Comparison of ENCODE assay signal across 1 cellular context in genomic region chr2:174248187-174248997, GRCh38.
TF ChIP-seq lines count a peak whose summit lies in the region.

Gene OLA1 (minus strand): TSS chr2:174248532. CDS start chr2:174246815, 1,717 bp downstream.

TF ChIP-seq in K562, 482 proteins besides CTCF, POLR2A, EP300 and RAD21 (continued from another document and continues in another):
- no peak for TF ChIP-seq CEBPZ (IDR thresholded peaks at IDR 0.05; ENCODE audit: borderline replicate concordance, low read depth, low read length)
- peak; percentile 88 for TF ChIP-seq POLR2AphosphoS5 (IDR thresholded peaks at IDR 0.05; ENCODE audit: control insufficient read depth, insufficient read depth, low read depth, low read length)
- TF ChIP-seq ATF7 (IDR thresholded peaks at IDR 0.05) = peak; percentile 71
- TF ChIP-seq TEAD2 (tag; IDR thresholded peaks at IDR 0.05) = no peak
- TF ChIP-seq RCOR1 (IDR thresholded peaks at IDR 0.05; ENCODE audit: borderline replicate concordance in 1 of 2, low read depth in 2 of 2, low read length in 2 of 2) = no peak; a peak in 1 of 4 replicates
- no peak for TF ChIP-seq ZNF398 (CRISPR knock-in tag; IDR thresholded peaks at IDR 0.05)
- TF ChIP-seq, protein P1, sequence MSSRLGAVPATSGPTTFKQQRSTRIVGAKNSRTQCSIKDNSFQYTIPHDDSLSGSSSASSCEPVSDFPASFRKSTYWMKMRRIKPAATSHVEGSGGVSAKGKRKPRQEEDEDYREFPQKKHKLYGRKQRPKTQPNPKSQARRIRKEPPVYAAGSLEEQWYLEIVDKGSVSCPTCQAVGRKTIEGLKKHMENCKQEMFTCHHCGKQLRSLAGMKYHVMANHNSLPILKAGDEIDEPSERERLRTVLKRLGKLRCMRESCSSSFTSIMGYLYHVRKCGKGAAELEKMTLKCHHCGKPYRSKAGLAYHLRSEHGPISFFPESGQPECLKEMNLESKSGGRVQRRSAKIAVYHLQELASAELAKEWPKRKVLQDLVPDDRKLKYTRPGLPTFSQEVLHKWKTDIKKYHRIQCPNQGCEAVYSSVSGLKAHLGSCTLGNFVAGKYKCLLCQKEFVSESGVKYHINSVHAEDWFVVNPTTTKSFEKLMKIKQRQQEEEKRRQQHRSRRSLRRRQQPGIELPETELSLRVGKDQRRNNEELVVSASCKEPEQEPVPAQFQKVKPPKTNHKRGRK (tag; IDR thresholded peaks at IDR 0.05) = no peak
- no peak for TF ChIP-seq ETV6 (IDR thresholded peaks at IDR 0.05; ENCODE audit: borderline replicate concordance in 1 of 2, low read depth in 2 of 2, low read length in 1 of 2)
- no peak for TF ChIP-seq ETV6 (CRISPR knock-in tag; IDR thresholded peaks at IDR 0.05; ENCODE audit: borderline replicate concordance)
- TF ChIP-seq NKRF (IDR thresholded peaks at IDR 0.05; ENCODE audit: borderline replicate concordance) = peak; percentile 84
- peak; percentile 86 for TF ChIP-seq DMBX1 (CRISPR knock-in tag; IDR thresholded peaks at IDR 0.05; ENCODE audit: borderline replicate concordance)
- TF ChIP-seq RFX5 (IDR thresholded peaks at IDR 0.05; ENCODE audit: low read depth, low read length) = no peak
- TF ChIP-seq, protein P2, sequence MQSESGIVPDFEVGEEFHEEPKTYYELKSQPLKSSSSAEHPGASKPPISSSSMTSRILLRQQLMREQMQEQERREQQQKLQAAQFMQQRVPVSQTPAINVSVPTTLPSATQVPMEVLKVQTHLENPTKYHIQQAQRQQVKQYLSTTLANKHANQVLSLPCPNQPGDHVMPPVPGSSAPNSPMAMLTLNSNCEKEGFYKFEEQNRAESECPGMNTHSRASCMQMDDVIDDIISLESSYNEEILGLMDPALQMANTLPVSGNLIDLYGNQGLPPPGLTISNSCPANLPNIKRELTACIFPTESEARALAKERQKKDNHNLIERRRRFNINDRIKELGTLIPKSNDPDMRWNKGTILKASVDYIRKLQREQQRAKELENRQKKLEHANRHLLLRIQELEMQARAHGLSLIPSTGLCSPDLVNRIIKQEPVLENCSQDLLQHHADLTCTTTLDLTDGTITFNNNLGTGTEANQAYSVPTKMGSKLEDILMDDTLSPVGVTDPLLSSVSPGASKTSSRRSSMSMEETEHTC (IDR thresholded peaks at IDR 0.05) = no peak
- TF ChIP-seq TCFL5 (CRISPR knock-in tag; conservative IDR thresholded peaks at IDR 0.05) = no peak
- TF ChIP-seq, protein P3, sequence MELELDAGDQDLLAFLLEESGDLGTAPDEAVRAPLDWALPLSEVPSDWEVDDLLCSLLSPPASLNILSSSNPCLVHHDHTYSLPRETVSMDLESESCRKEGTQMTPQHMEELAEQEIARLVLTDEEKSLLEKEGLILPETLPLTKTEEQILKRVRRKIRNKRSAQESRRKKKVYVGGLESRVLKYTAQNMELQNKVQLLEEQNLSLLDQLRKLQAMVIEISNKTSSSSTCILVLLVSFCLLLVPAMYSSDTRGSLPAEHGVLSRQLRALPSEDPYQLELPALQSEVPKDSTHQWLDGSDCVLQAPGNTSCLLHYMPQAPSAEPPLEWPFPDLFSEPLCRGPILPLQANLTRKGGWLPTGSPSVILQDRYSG (tag; conservative IDR thresholded peaks at IDR 0.05; ENCODE audit: low read depth) = no peak
- TF ChIP-seq PHB (CRISPR knock-in tag; IDR thresholded peaks at IDR 0.05) = no peak
- no peak for TF ChIP-seq SIN3B (IDR thresholded peaks at IDR 0.05; ENCODE audit: low read depth)
- peak; percentile 68; the same call in 1 of the 2 replicates for TF ChIP-seq E2F3 (CRISPR knock-in tag; IDR thresholded peaks at IDR 0.05)
- TF ChIP-seq STAT5A (IDR thresholded peaks at IDR 0.05; ENCODE audit: borderline replicate concordance, low read length) = no peak
- TF ChIP-seq HBP1 (CRISPR knock-in tag; IDR thresholded peaks at IDR 0.05) = peak; percentile 97
- no peak for TF ChIP-seq CBFA2T3 (IDR thresholded peaks at IDR 0.05)
- no peak for TF ChIP-seq FOXA1 (IDR thresholded peaks at IDR 0.05; ENCODE audit: borderline replicate concordance)
- TF ChIP-seq PHB2 (IDR thresholded peaks at IDR 0.05; ENCODE audit: low read depth) = no peak
- peak; percentile 82 for TF ChIP-seq MBD2 (IDR thresholded peaks at IDR 0.05; ENCODE audit: borderline replicate concordance, low read depth)
- TF ChIP-seq MECOM (CRISPR knock-in tag; IDR thresholded peaks at IDR 0.05) = no peak
- TF ChIP-seq CTBP1 (IDR thresholded peaks at IDR 0.05; ENCODE audit: borderline replicate concordance) = peak; percentile 100
- peak; percentile 51; the same call in 1 of the 2 replicates for TF ChIP-seq HNRNPL (IDR thresholded peaks at IDR 0.05; ENCODE audit: low read depth, low read length)
- no peak for TF ChIP-seq SMARCA4 (IDR thresholded peaks at IDR 0.05)
- no peak for TF ChIP-seq ELK1 (CRISPR knock-in tag; IDR thresholded peaks at IDR 0.05)
- TF ChIP-seq BDP1 (IDR thresholded peaks at IDR 0.05; ENCODE audit: insufficient read depth, insufficient read length) = no peak
- TF ChIP-seq, protein P4, sequence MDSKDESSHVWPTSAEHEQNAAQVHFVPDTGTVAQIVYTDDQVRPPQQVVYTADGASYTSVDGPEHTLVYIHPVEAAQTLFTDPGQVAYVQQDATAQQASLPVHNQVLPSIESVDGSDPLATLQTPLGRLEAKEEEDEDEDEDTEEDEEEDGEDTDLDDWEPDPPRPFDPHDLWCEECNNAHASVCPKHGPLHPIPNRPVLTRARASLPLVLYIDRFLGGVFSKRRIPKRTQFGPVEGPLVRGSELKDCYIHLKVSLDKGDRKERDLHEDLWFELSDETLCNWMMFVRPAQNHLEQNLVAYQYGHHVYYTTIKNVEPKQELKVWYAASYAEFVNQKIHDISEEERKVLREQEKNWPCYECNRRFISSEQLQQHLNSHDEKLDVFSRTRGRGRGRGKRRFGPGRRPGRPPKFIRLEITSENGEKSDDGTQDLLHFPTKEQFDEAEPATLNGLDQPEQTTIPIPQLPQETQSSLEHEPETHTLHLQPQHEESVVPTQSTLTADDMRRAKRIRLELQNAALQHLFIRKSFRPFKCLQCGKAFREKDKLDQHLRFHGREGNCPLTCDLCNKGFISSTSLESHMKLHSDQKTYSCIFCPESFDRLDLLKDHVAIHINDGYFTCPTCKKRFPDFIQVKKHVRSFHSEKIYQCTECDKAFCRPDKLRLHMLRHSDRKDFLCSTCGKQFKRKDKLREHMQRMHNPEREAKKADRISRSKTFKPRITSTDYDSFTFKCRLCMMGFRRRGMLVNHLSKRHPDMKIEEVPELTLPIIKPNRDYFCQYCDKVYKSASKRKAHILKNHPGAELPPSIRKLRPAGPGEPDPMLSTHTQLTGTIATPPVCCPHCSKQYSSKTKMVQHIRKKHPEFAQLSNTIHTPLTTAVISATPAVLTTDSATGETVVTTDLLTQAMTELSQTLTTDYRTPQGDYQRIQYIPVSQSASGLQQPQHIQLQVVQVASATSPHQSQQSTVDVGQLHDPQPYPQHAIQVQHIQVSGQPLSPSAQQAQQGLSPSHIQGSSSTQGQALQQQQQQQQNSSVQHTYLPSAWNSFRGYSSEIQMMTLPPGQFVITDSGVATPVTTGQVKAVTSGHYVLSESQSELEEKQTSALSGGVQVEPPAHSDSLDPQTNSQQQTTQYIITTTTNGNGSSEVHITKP (IDR thresholded peaks at IDR 0.05; ENCODE audit: partially characterized antibody) = no peak
- peak; percentile 21; the same call in 1 of the 2 replicates for TF ChIP-seq ATF1 (CRISPR knock-in tag; IDR thresholded peaks at IDR 0.05)
- TF ChIP-seq ATF1 (tag; IDR thresholded peaks at IDR 0.05) = peak; percentile 77
- TF ChIP-seq MYNN (IDR thresholded peaks at IDR 0.05) = no peak
- no peak for TF ChIP-seq MYNN (CRISPR knock-in tag; IDR thresholded peaks at IDR 0.05)
- TF ChIP-seq, protein P5, sequence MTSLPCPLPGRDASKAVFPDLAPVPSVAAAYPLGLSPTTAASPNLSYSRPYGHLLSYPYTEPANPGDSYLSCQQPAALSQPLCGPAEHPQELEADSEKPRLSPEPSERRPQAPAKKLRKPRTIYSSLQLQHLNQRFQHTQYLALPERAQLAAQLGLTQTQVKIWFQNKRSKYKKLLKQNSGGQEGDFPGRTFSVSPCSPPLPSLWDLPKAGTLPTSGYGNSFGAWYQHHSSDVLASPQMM (CRISPR knock-in tag; IDR thresholded peaks at IDR 0.05) = no peak
- TF ChIP-seq TFE3 (CRISPR knock-in tag; IDR thresholded peaks at IDR 0.05) = no peak
- TF ChIP-seq U2AF2 (optimal IDR thresholded peaks at IDR 0.05; ENCODE audit: low read depth, low read length) = no peak
- no peak for TF ChIP-seq ZNF324 (CRISPR knock-in tag; IDR thresholded peaks at IDR 0.05)
- peak; percentile 21; the same call in 1 of the 2 replicates for TF ChIP-seq ELF1 (tag; IDR thresholded peaks at IDR 0.05)
- TF ChIP-seq ZNF668 (CRISPR knock-in tag; IDR thresholded peaks at IDR 0.05) = no peak
